8 cellular contexts compared by ENCODE assay signal in the genomic region with DNA sequence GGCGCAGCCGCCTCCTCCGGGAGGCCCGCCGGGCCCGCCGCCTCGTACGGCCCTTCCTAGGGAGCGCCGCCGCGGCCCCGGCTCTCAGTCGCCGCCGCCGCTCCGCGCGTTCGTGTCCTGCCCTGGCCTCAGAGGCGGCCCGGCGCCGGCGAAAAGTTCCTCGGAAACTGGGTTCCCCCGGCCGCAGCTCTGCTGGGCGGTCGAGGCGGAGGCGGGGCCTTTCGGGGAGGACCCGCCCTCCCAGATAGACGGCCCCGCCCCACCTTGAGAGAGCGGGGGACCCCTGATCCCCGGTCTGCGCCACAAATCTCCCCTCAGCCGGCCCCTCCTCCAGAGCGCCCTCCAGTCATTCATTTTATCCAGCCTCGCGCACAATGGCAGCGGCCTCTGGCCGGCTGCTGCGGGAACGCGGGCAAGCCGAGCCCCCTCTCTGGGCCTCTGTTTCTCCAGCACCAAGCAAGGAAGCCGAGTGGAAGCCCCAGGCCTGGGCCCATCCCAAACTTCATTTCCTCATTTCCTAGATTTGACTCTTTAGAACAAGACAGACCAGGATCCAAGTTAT. TPM values are rescaled to one million over a fixed set of nuclear protein-coding genes. Genes with fewer than 3 reads are reported as not detected.
A peak's percentile ranks its signal among the peaks of the same experiment; 100 is the strongest.
DNase-seq lines count a peak whose midpoint lies in the region; ATAC-seq, FAIRE-seq and TF ChIP-seq lines count a peak whose summit lies in the region.

Gene SREBF1, minus strand, starts transcription at position 169 of the 562 bp plus-strand sequence. CDS start 169 bp downstream, outside the sequence.

- H3K36me3 ChIP-seq in IMR-90 (ENCODE audit: control insufficient read depth, insufficient read depth, low read length) (peaks cover 4% of the 10 kb centered on the region; the same call in 1 of the 2 replicates), HepG2 (replicated peaks in 1 of 2; ENCODE audit: control insufficient read depth in 1 of 2, insufficient read depth in 2 of 2, low read length in 2 of 2) (peaks cover 4 to 10% of the 10 kb centered on the region in 2 experiments)

- H2AFZ ChIP-seq in IMR-90 (replicated peaks; ENCODE audit: low read length, poor library complexity), result peak within 1 kb of the TSS; percentile 87
- no peak within 1 kb of the TSS for H2AFZ ChIP-seq in HepG2 (ENCODE audit: low read length)

- ATAC-seq in GM21515 (IDR thresholded peaks at IDR 0.05; ENCODE audit: unreplicated experiment) (peak; percentile 29), IMR-90 (ENCODE audit: low read depth) (peak; percentile 52), HepG2 (peak; percentile 10), HG03442 (IDR thresholded peaks at IDR 0.05; ENCODE audit: unreplicated experiment) (no peak)

- H3K9me3 ChIP-seq in IMR-90 (ENCODE audit: control insufficient read depth, insufficient read depth, low read length), result no peaks in the 10 kb centered on the region
- H3K9me3 ChIP-seq in HepG2 (ENCODE audit: low read length), result no peaks in the 10 kb centered on the region

- H3K27me3 ChIP-seq in IMR-90 (ENCODE audit: control insufficient read depth, insufficient read depth, low read length) (no peaks in the 10 kb centered on the region), HepG2 (ENCODE audit: control insufficient read depth in 1 of 2, insufficient read depth in 2 of 2, low read length in 2 of 2) (no peaks in the 10 kb centered on the region)

- peak within 1 kb of the TSS; percentile 97 for H4K91ac ChIP-seq in IMR-90 (ENCODE audit: insufficient read depth, low read depth, low read length)

- in situ Hi-C loops in IMR-90 (cut with MboI; ENCODE audit: low sequenced_read_pairs), result no loop called here
- in situ Hi-C loops in HepG2 (cut with HindIII; ENCODE audit: extremely low pct_ligation_motif_present, low pct_unique_long_range_greater_than_20kb), result no loop called here

- dilution Hi-C loops in IMR-90 (cut with HindIII; ENCODE audit: low sequenced_read_pairs, unreplicated experiment), result no loop called here

- H3K4me3 ChIP-seq in IMR-90 (ENCODE audit: insufficient read depth, low read depth, low read length) (peak within 1 kb of the TSS; percentile 89), HepG2 (replicated peaks in 1 of 3; ENCODE audit: insufficient read depth in 1 of 3, low read depth in 2 of 3, low read length in 3 of 3) (peak within 1 kb of the TSS; percentile 82 to 94 (median 91))

- H3K27ac ChIP-seq in IMR-90 (ENCODE audit: insufficient read depth, low read length) (peak within 1 kb of the TSS; percentile 94), HepG2 (ENCODE audit: extremely low read length, insufficient read depth, low read length) (peak within 1 kb of the TSS; percentile 90)

- 0 out of 2 replicates have a peak, but pooled peaks have one; percentile 54 for TF ChIP-seq POLR2A in IMR-90 (IDR thresholded peaks at IDR 0.05; ENCODE audit: low read depth, low read length)
- TF ChIP-seq POLR2A in HepG2 (IDR thresholded peaks at IDR 0.05; ENCODE audit: insufficient read depth in 1 of 2, low read depth in 2 of 2, low read length in 2 of 2), result peak in 1 of 2 experiments; percentile 19; a peak in 1 of 4 replicates

- H3K4ac ChIP-seq in IMR-90 (ENCODE audit: low read depth, low read length), result peak within 1 kb of the TSS; percentile 93

- peaks cover 45% of the 10 kb centered on the region for H3K4me1 ChIP-seq in IMR-90 (ENCODE audit: control insufficient read depth, insufficient read depth, low read length)
- peaks cover 84% of the 10 kb centered on the region for H3K4me1 ChIP-seq in HepG2 (ENCODE audit: insufficient read depth, low read length)

- H2BK120ac ChIP-seq in IMR-90 (ENCODE audit: low read depth, low read length), result peak within 1 kb of the TSS; percentile 94

- H4K20me1 ChIP-seq in IMR-90 (ENCODE audit: insufficient read depth, low read length) (peaks cover 29% of the 10 kb centered on the region), HepG2 (ENCODE audit: insufficient read depth, low read length) (peaks cover 20% of the 10 kb centered on the region; the same call in 1 of the 2 replicates)

- peak within 1 kb of the TSS; percentile 89 for H2BK5ac ChIP-seq in IMR-90 (ENCODE audit: low read depth, low read length, poor library complexity, severe bottlenecking)

- H3K4me2 ChIP-seq in IMR-90 (ENCODE audit: low read depth, low read length) (peak within 1 kb of the TSS; percentile 92), HepG2 (ENCODE audit: low read depth, low read length) (peak within 1 kb of the TSS; percentile 91)

- POLR2A ChIA-PET in IMR-90 (lab: Charles Lee; ENCODE audit: unreplicated experiment), result interaction anchor here (0.6 kb wide), 1 partner anchor 161 kb away, joined by 3 read pairs; no protein-coding TSS in a partner anchor
- POLR2A ChIA-PET in HepG2 (lab: Yijun Ruan, JAX), result interaction anchor here (0.6 to 4.2 kb wide), 17 partner anchors 11 to 1399 kb away, joined by 3 to 69 read pairs (median 4); partner anchors contain the start of genes DRC3, PEMT and TOM1L2

- TF ChIP-seq CTCF in IMR-90 (conservative IDR thresholded peaks at IDR 0.05; ENCODE audit: low read depth, low read length) (no peak), HepG2 (CRISPR knock-in tag; IDR thresholded peaks at IDR 0.05) (no peak)

- CTCF ChIA-PET in IMR-90 (lab: Yijun Ruan, JAX), result interaction anchor here (0.5 to 0.6 kb wide), 2 partner anchors 84 to 155 kb away, joined by 3 read pairs; no protein-coding TSS in a partner anchor
- CTCF ChIA-PET in HepG2 (lab: Yijun Ruan, JAX; ENCODE audit: low intra/inter-chr PET ratio, low total read pairs), result interaction anchor here (1.1 kb wide), 1 partner anchor 24 kb away, joined by 3 read pairs; no protein-coding TSS in a partner anchor

- peak within 1 kb of the TSS; percentile 86 for H3K56ac ChIP-seq in IMR-90 (ENCODE audit: extremely low read depth, insufficient read depth, low read length)

- TF ChIP-seq RAD21 in IMR-90 (IDR thresholded peaks at IDR 0.05; ENCODE audit: low read length), result no peak
- no peak for TF ChIP-seq RAD21 in HepG2 (CRISPR knock-in tag; IDR thresholded peaks at IDR 0.05)

- peak within 1 kb of the TSS; percentile 69 for H3K18ac ChIP-seq in IMR-90 (ENCODE audit: low read depth, low read length)

- H2BK15ac ChIP-seq in IMR-90 (ENCODE audit: low read depth, low read length), result peak within 1 kb of the TSS; percentile 92; the same call in 2 of the 3 replicates

- H3K23ac ChIP-seq in IMR-90 (ENCODE audit: low read depth, low read length), result peak within 1 kb of the TSS; percentile 94

- peaks cover 15 to 63% of the 10 kb centered on the region in 2 experiments for H3K79me1 ChIP-seq in IMR-90 (ENCODE audit: low read depth in 1 of 2, low read length in 2 of 2)

- H3K9ac ChIP-seq in IMR-90 (ENCODE audit: low read depth, low read length) (peak within 1 kb of the TSS; percentile 92), HepG2 (ENCODE audit: insufficient read depth, low read depth, low read length) (peak within 1 kb of the TSS; percentile 99)

- no peak for FAIRE-seq in HepG2 (lab: Jason Lieb, UNC)

- H3K79me2 ChIP-seq in HepG2 (ENCODE audit: insufficient read depth, low read length), result peaks cover 43% of the 10 kb centered on the region

- DNase-seq in ELR (ENCODE audit: low read depth), result peak; percentile 73
- DNase-seq in IMR-90, result peak; percentile 37
- DNase-seq in activated CD4-positive, CD25-positive, alpha-beta regulatory T cell treated with anti-CD3 and anti-CD28 coated beads, Interleukin-2, amount 50 U/mL, for 72 hours, result peak; percentile 60
- peak; percentile 38 for DNase-seq in dedifferentiated amniotic fluid mesenchymal stem cell (ENCODE audit: extremely low spot score)
- peak; percentile 37 for DNase-seq in HepG2 (ENCODE audit: low spot score)
- DNase-seq in stimulated activated CD4-positive, alpha-beta T cell treated with anti-CD3 and anti-CD28 coated beads, Interleukin-4, amount 100 ng/mL, for 48 hours (ENCODE audit: low read depth in 2 of 2), result peak; percentile 62 to 66

- H4K5ac ChIP-seq in IMR-90 (ENCODE audit: low read depth, low read length), result peak within 1 kb of the TSS; percentile 69

- H4K8ac ChIP-seq in IMR-90 (ENCODE audit: low read depth in 2 of 2, low read length in 2 of 2), result peak within 1 kb of the TSS; percentile 52 to 94

- peak within 1 kb of the TSS; percentile 98 for H2AK9ac ChIP-seq in IMR-90 (replicated peaks; ENCODE audit: low read depth, low read length, poor library complexity)

- BruUV-seq in IMR-90 (replicated peaks; lab: Mats Ljungman, UMichigan), result no TSS peak
- BruUV-seq in HepG2 (replicated peaks; lab: Mats Ljungman, UMichigan), result no TSS peak

- peak within 1 kb of the TSS; percentile 97 for H3K14ac ChIP-seq in IMR-90 (replicated peaks; ENCODE audit: low read depth, low read length)

- peak within 1 kb of the TSS; percentile 30 for H2BK20ac ChIP-seq in IMR-90 (ENCODE audit: low read depth, low read length)

- H2AK5ac ChIP-seq in IMR-90 (ENCODE audit: low read depth, low read length), result peak within 1 kb of the TSS; percentile 97

- WGBS in IMR-90 (ENCODE audit: extremely low coverage in 2 of 2, insufficient read length in 1 of 2), 2 experiments, result 2% methylated on average over 23 of the region's 52 CpGs; no CpG with 5 or more reads in 1 of the 2 experiments
- WGBS in HepG2 (ENCODE audit: low lambda C conversion rate), result 2% methylated on average over 11 of the region's 52 CpGs

- peaks cover 34% of the 10 kb centered on the region for H3K9me1 ChIP-seq in IMR-90 (ENCODE audit: insufficient read depth, low read length)

- TF ChIP-seq EP300 in HepG2 (IDR thresholded peaks at IDR 0.05; ENCODE audit: low read depth in 2 of 2, low read length in 2 of 2), result 0 out of 4 replicates have a peak, but pooled peaks of 1 of the 2 experiments have one; percentile 3
- no peak for TF ChIP-seq EP300 in HepG2 (CRISPR knock-in tag; IDR thresholded peaks at IDR 0.05; ENCODE audit: borderline replicate concordance)

- intact Hi-C loops in IMR-90 (cut with micrococcal nuclease) (no loop called here), HepG2 (cut with micrococcal nuclease; ENCODE audit: unreplicated experiment) (loop anchor here (1.0 kb wide), 1 partner anchor 25 kb away; no protein-coding TSS in a partner anchor)

RNA-seq across cellular contexts. Expression of gene SREBF1, which starts in this region (rescaled TPM):
- total RNA-seq in IMR-90 (2012; rRNA removed) (3.3 and 3.4 TPM in 2 replicates), HepG2 (2016; rRNA removed; fragmentation: Illumina TruSeq; extraction: Trizol) (12.6 and 34.3 TPM in 2 replicates)
- polyA plus RNA-seq in IMR-90 (2012; rRNA removed) (20.4 and 22.3 TPM in 2 replicates), HepG2 (2011; rRNA removed) (38.0 and 57.5 TPM in 2 replicates)
- polyA plus RNA-seq in IMR-90 (2012; cell fraction: cytosol; rRNA removed), result 16.2 and 23.6 TPM in 2 replicates
- 82.8 and 188 TPM in 2 replicates for polyA plus RNA-seq in IMR-90 (2012; cell fraction: nucleus; rRNA removed; ENCODE audit: low replicate concordance)
- total RNA-seq in HepG2 (2016; cell fraction: cytosol; rRNA removed; fragmentation: Illumina TruSeq; extraction: Trizol; ENCODE audit: low read depth), result 17.8 and 21.9 TPM in 2 replicates
- 11.7 and 40.3 TPM in 2 replicates for total RNA-seq in HepG2 (2016; cell fraction: insoluble cytoplasmic fraction; rRNA removed; fragmentation: Illumina TruSeq; extraction: Trizol)
- total RNA-seq in HepG2 (2016; cell fraction: membrane; rRNA removed; fragmentation: Illumina TruSeq; extraction: Trizol), result 12.6 and 16.8 TPM in 2 replicates
- total RNA-seq in HepG2 (2016; cell fraction: nucleus; rRNA removed; fragmentation: Illumina TruSeq; extraction: Trizol), result 53.2 and 57.7 TPM in 2 replicates
- 16.6 and 23.2 TPM in 2 replicates for polyA plus RNA-seq in HepG2 (2011; cell fraction: cytosol; rRNA removed)
- polyA plus RNA-seq in HepG2 (2011; cell fraction: nucleus; rRNA removed), result 385 and 409 TPM in 2 replicates
- polyA plus RNA-seq in HepG2 (2012), result 60.2 and 60.8 TPM in 2 replicates
- polyA plus RNA-seq in HepG2 (2016; cell fraction: cytosol; fragmentation: Illumina TruSeq; extraction: Trizol; ENCODE audit: low read depth), result 3.6 and 4.8 TPM in 2 replicates
- 11.3 and 14.1 TPM in 2 replicates for polyA plus RNA-seq in HepG2 (2016; cell fraction: insoluble cytoplasmic fraction; fragmentation: Illumina TruSeq; extraction: Trizol; ENCODE audit: low read depth)
- polyA plus RNA-seq in HepG2 (2016; cell fraction: membrane; fragmentation: Illumina TruSeq; extraction: Trizol; ENCODE audit: low read depth), result 7.4 and 8.0 TPM in 2 replicates
- polyA plus RNA-seq in HepG2 (2016; cell fraction: nucleus; fragmentation: Illumina TruSeq; extraction: Trizol; ENCODE audit: insufficient read depth, low read depth), result 156 and 162 TPM in 2 replicates
- polyA minus RNA-seq in HepG2 (2011; rRNA and poly(A)+ RNA removed; ENCODE audit: low replicate concordance), result 70.2 and 130 TPM in 2 replicates
- 35.3 and 56.1 TPM in 2 replicates for polyA minus RNA-seq in HepG2 (2011; cell fraction: cytosol; rRNA and poly(A)+ RNA removed)
- 93.2 and 119 TPM in 2 replicates for polyA minus RNA-seq in HepG2 (2011; cell fraction: nucleus; rRNA and poly(A)+ RNA removed)
